22 cellular contexts compared by ENCODE assay signal in genomic region chr18:26008096-26008495, GRCh38.
DNase-seq lines count a peak whose midpoint lies in the region; ATAC-seq, FAIRE-seq and TF ChIP-seq lines count a peak whose summit lies in the region.
"Had no signal": no experiment of that assay in that cellular context is flagged by ENCODE, and none has a peak within 500 bp of the region (broad histone marks: within the 10 kb centered on the region; RNA-seq: fewer than 3 reads in every experiment).

No MANE protein-coding gene starts in this region.

- no peak overlapping the region for H3K4me2 ChIP-seq in H9 (ENCODE audit: insufficient read depth, insufficient read length, low read length)
- H3K4me2 ChIP-seq in GM12878 (ENCODE audit: control insufficient read depth, insufficient read depth) = no peak overlapping the region

- no peak for FAIRE-seq in GM12878 (lab: Jason Lieb, UNC)
- FAIRE-seq: GM18507, GM19239 had no signal

- no peaks in the 10 kb centered on the region for H3K23me2 ChIP-seq in H9 (ENCODE audit: insufficient read length, low read depth, low read length, poor library complexity, severe bottlenecking)

- H3K9me3 ChIP-seq in H9 (ENCODE audit: control insufficient read depth, low read depth, low read length) = no peaks in the 10 kb centered on the region
- H3K9me3 ChIP-seq in GM12878 (replicated peaks; ENCODE audit: control insufficient read depth, insufficient read depth, low read length) = no peaks in the 10 kb centered on the region
- H3K9me3 ChIP-seq: BE2C, SJSA1 had no signal

- H3K23ac ChIP-seq in H9 (ENCODE audit: insufficient read length, low read depth, low read length) = no peak overlapping the region

- H2BK15ac ChIP-seq in H9 (ENCODE audit: low read depth, low read length) = no peak overlapping the region

- DNase-seq in H9 = no peak
- no peak for DNase-seq in GM12878 (ENCODE audit: low read depth, low spot score)
- no peak for DNase-seq in left lobe of liver (ENCODE audit: low spot score)
- peak; percentile 29 for DNase-seq in renal cortical epithelial cell (ENCODE audit: low read depth)
- DNase-seq in GOT3 (lab: John Stamatoyannopoulos, UW) = no peak
- DNase-seq: BE2C; CD4-positive, CD25-positive, alpha-beta regulatory T cell; DMS79 treated with DMSO at 0.1 percent for 48 hours; MM.1S; NCI-H1048; NCI-H1436 treated with DMSO at 0.1 percent for 48 hours; NCI-H2081; NCI-H2171; NCI-H345; NCI-H524 treated with DMSO at 0.1 percent for 48 hours; NCI-H82 had no signal

- no peak; the same call in 2 of the 3 replicates for ATAC-seq in GM12878
- peak; percentile 13 for ATAC-seq in left lobe of liver
- ATAC-seq in HG02678 (IDR thresholded peaks at IDR 0.05; ENCODE audit: unreplicated experiment) = no peak
- ATAC-seq in HG03571 (IDR thresholded peaks at IDR 0.05; ENCODE audit: unreplicated experiment) = no peak
- ATAC-seq: Right ventricle myocardium inferior had no signal

- H3K27me3 ChIP-seq in H9 (ENCODE audit: insufficient read depth, low read length) (no peaks in the 10 kb centered on the region), GM12878 (replicated peaks in 1 of 2; ENCODE audit: control insufficient read depth in 2 of 2, insufficient read depth in 2 of 2, low read length in 1 of 2) (no peaks in the 10 kb centered on the region)
- H3K27me3 ChIP-seq: BE2C, SJSA1 had no signal

- CTCF ChIA-PET in GM12878 (lab: Yijun Ruan, JAX) = interaction anchor here (0.8 kb wide), 1 partner anchor 13 kb away, joined by 3 read pairs; no protein-coding TSS in a partner anchor

- H3K4me1 ChIP-seq in H9 (ENCODE audit: insufficient read depth, low read length) (no peaks in the 10 kb centered on the region), GM12878 (ENCODE audit: control insufficient read depth, insufficient read depth, low read length) (no peaks in the 10 kb centered on the region)
- H3K4me1 ChIP-seq: BE2C, SJSA1 had no signal

- intact Hi-C loops in GM12878 (cut with micrococcal nuclease; ENCODE audit: unreplicated experiment) = no loop called here

- no peak overlapping the region for H2BK5ac ChIP-seq in H9 (ENCODE audit: insufficient read length, low read length)

- no peak overlapping the region for H3K18ac ChIP-seq in H9 (ENCODE audit: insufficient read length, low read depth, low read length)

- H3K4me3 Mint-ChIP-seq in H9 = no peak overlapping the region
- H3K4me3 Mint-ChIP-seq: CD4-positive, CD25-positive, alpha-beta regulatory T cell had no signal

- no peak overlapping the region for H3K4ac ChIP-seq in H9 (ENCODE audit: low read depth, low read length)

- no peak overlapping the region for H2BK120ac ChIP-seq in H9 (ENCODE audit: low read depth, low read length, poor library complexity, severe bottlenecking)

- H2BK12ac ChIP-seq in H9 (ENCODE audit: insufficient read length, low read depth, low read length) = no peak overlapping the region

- POLR2A ChIA-PET in GM12878 (lab: Charles Lee) = no interaction called here

- no peaks in the 10 kb centered on the region for H3K27me3 Mint-ChIP-seq in H9 (ENCODE audit: low read depth)
- H3K27me3 Mint-ChIP-seq: CD4-positive, CD25-positive, alpha-beta regulatory T cell had no signal

- H3K9me3 Mint-ChIP-seq in H9 = no peaks in the 10 kb centered on the region

- WGBS in H9 (ENCODE audit: extremely low coverage, insufficient read length, low lambda C conversion rate) = no CpG with 5 or more reads among the region's 1 CpG
- 94% methylated on average over 1 of the region's 1 CpG for WGBS in GM12878 (ENCODE audit: insufficient coverage, insufficient replicate concordance, low lambda C conversion rate, missing lambda C conversion rate)

- H3K79me1 ChIP-seq in H9 (ENCODE audit: insufficient read depth, low read depth, low read length, poor library complexity, severe bottlenecking) = no peaks in the 10 kb centered on the region

- SMC1A ChIA-PET in GM12878 (lab: Charles Lee; ENCODE audit: uncharacterized antibody, unreplicated experiment) = interaction anchor here (0.9 to 1.0 kb wide), 2 partner anchors 38 to 43 kb away, joined by 3 read pairs; no protein-coding TSS in a partner anchor

- peak overlapping the region in 2 of 3 experiments; percentile 32 to 49; a peak in 2 of 7 replicates for H3K27ac Mint-ChIP-seq in H9

- H4K91ac ChIP-seq in H9 (ENCODE audit: insufficient read length, low read depth, low read length) = no peak overlapping the region

- H2BK20ac ChIP-seq in H9 (ENCODE audit: low read depth, low read length, poor library complexity, severe bottlenecking) = no peak overlapping the region

- H4K8ac ChIP-seq in H9 (replicated peaks; ENCODE audit: insufficient read length, low read depth, low read length) = no peak overlapping the region

- no peak for TF ChIP-seq EP300 in GM12878 (IDR thresholded peaks at IDR 0.05; ENCODE audit: borderline replicate concordance in 1 of 2, control insufficient read depth in 1 of 2, low read depth in 2 of 2, low read length in 2 of 2)

- H2AFZ ChIP-seq in H9 (ENCODE audit: low read length) (no peak overlapping the region), GM12878 (ENCODE audit: control insufficient read depth, low read depth, low read length) (no peak overlapping the region)

- no peak overlapping the region for H4K5ac ChIP-seq in H9 (ENCODE audit: insufficient read length, low read depth, low read length)

- no peak overlapping the region for H3K56ac ChIP-seq in H9 (ENCODE audit: insufficient read length, low read depth, low read length)

- H3K27ac ChIP-seq in H9 (ENCODE audit: insufficient read length, low read depth, low read length) (no peak overlapping the region), GM12878 (ENCODE audit: control insufficient read depth, insufficient read depth) (no peak overlapping the region)
- H3K27ac ChIP-seq: SJSA1 had no signal

- no peak overlapping the region for H3K4me3 ChIP-seq in GM12878
- H3K4me3 ChIP-seq: SJSA1 had no signal

- no peak overlapping the region for H2AK5ac ChIP-seq in H9 (ENCODE audit: insufficient read length, low read length)

- H4K20me1 ChIP-seq in H9 (ENCODE audit: control insufficient read depth, insufficient read depth, insufficient read length) (no peaks in the 10 kb centered on the region), GM12878 (ENCODE audit: control insufficient read depth, insufficient read depth) (no peaks in the 10 kb centered on the region)

- no peak overlapping the region for H3T11ph ChIP-seq in H9 (ENCODE audit: low read length)

- H3K9ac ChIP-seq in H9 (ENCODE audit: extremely low read depth, insufficient read length, low read length) (no peak overlapping the region), GM12878 (ENCODE audit: control insufficient read depth, insufficient read depth, low read length) (no peak overlapping the region)

- H3K4me1 Mint-ChIP-seq in H9 = peaks cover 0 to 3% of the 10 kb centered on the region in 2 experiments; a peak in 2 of 4 replicates

- H3K36me3 ChIP-seq in GM12878 (ENCODE audit: control insufficient read depth in 2 of 2, insufficient read depth in 2 of 2, low read length in 1 of 2) = no peaks in the 10 kb centered on the region; a peak in 1 of 4 replicates
- H3K36me3 ChIP-seq: BE2C, SJSA1 had no signal

- TF ChIP-seq RAD21 in GM12878 (IDR thresholded peaks at IDR 0.05; ENCODE audit: insufficient read depth, low read depth, low read length) = no peak

- TF ChIP-seq POLR2A in GM12878 (IDR thresholded peaks at IDR 0.05; ENCODE audit: low read depth, low read length) = 0 out of 2 replicates have a peak, but pooled peaks have one; percentile 30

- RAD21 ChIA-PET in GM12878 (lab: Charles Lee; ENCODE audit: unreplicated experiment) = no interaction called here

- no peaks in the 10 kb centered on the region for H3K79me2 ChIP-seq in H9 (ENCODE audit: insufficient read depth, low read length)
- H3K79me2 ChIP-seq in GM12878 (ENCODE audit: control insufficient read depth, insufficient read depth, low read length) = no peaks in the 10 kb centered on the region

- no peak for TF ChIP-seq CTCF in H9 (conservative IDR thresholded peaks at IDR 0.05)
- TF ChIP-seq CTCF in GM12878 (IDR thresholded peaks at IDR 0.05 in 2 of 3, conservative IDR thresholded peaks at IDR 0.05 in 1 of 3; ENCODE audit: control insufficient read depth in 2 of 3, extremely low read depth in 1 of 3, insufficient read depth in 1 of 3, low read depth in 3 of 3, low read length in 3 of 3) = no peak

- in situ Hi-C loops in GM12878 (cut with MboI) = no loop called here

- H3K36me3 Mint-ChIP-seq in H9 (ENCODE audit: insufficient read depth in 1 of 3, low read depth in 3 of 3) = no peaks in the 10 kb centered on the region; a peak in 1 of 7 replicates

- BruUV-seq in GM12878 (replicated peaks; lab: Mats Ljungman, UMichigan) = no TSS peak

- no peak overlapping the region for H3K14ac ChIP-seq in H9 (ENCODE audit: insufficient read depth, low read length)

TF ChIP-seq in GM12878, 131 proteins besides CTCF, POLR2A, EP300 and RAD21 (continues in another document):
- TF ChIP-seq ATF2 (IDR thresholded peaks at IDR 0.05; ENCODE audit: low read length) = no peak
- TF ChIP-seq BHLHE40 (IDR thresholded peaks at IDR 0.05; ENCODE audit: borderline replicate concordance in 1 of 2, low read depth in 2 of 2, low read length in 1 of 2) = no peak
- TF ChIP-seq CHD2 (IDR thresholded peaks at IDR 0.05; ENCODE audit: borderline replicate concordance, low read depth, low read length) = no peak
- no peak for TF ChIP-seq CHD1 (IDR thresholded peaks at IDR 0.05; ENCODE audit: low read depth, low read length)
- TF ChIP-seq TAF1 (IDR thresholded peaks at IDR 0.05; ENCODE audit: borderline replicate concordance, low read depth, low read length) = no peak
